9 cellular contexts compared by ENCODE assay signal in the genomic region with DNA sequence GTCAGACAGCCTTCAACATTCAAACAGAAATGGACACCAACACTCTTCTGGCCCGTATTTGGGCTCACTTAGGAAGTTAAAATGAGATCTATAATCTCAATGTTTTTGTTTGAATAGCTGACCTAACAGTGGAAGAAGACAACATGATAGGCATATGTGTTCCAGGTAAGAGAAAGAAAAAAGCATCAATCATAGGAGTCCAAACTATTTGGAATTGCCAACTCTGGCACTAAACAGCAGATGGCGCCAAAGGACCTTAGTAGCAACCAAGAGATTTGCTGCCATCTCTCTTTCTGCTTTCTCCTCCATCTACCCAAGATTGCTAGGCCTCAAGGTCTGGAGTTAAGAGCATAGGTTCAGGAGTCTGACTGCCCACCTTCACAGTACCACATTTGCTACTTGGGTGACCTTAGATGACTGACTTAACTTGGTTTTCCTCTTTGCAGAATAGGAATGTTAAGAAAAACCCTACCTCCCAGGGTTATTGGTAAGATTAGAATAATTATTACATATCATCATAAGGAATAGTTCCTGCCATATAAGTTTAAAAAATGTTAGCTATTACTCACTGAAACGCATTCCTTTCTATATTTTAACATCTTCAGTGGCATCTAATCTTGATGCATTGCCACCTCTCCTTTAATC. TPM values are rescaled to one million over a fixed set of nuclear protein-coding genes. Genes with fewer than 3 reads are reported as not detected.
DNase-seq lines count a peak whose midpoint lies in the region; ATAC-seq and TF ChIP-seq lines count a peak whose summit lies in the region.
"Had no signal": no experiment of that assay in that cellular context is flagged by ENCODE, and none has a peak within 500 bp of the region (broad histone marks: within the 10 kb centered on the region; RNA-seq: fewer than 3 reads in every experiment).

No MANE protein-coding gene starts in this region.

- H3K36me3 ChIP-seq in Karpas-422 (ENCODE audit: insufficient read depth, low read length) (no peaks in the 10 kb centered on the region), Peyer's patch (no peaks in the 10 kb centered on the region)

- no peaks in the 10 kb centered on the region for H3K4me1 ChIP-seq in Karpas-422 (ENCODE audit: low read length)
- no peaks in the 10 kb centered on the region for H3K4me1 ChIP-seq in Peyer's patch

- no peaks in the 10 kb centered on the region for H3K9me3 Mint-ChIP-seq in activated T-helper 1 cell treated with anti-CD3 and anti-CD28 coated beads, Interleukin-12 subunit alpha, Interleukin-12 subunit beta, Interleukin-2, Interleukin-4 antibody, amounts not matched to agents 30 ng/mL and 10 ng/mL and 1 ng/mL, durations not matched to agents 14 hours and 24 hours and 36 hours
- H3K9me3 Mint-ChIP-seq: dendritic cell treated with granulocyte-macrophage colony-stimulating factor and Interleukin-4, amounts not matched to agents 40 ng/mL and 50 ng/mL, for 4 days had no signal

- no peaks in the 10 kb centered on the region for H4K20me1 ChIP-seq in Karpas-422 (ENCODE audit: insufficient read depth, low read depth, low read length)

- intact Hi-C loops in activated T-helper 1 cell treated with anti-CD3 and anti-CD28 coated beads, Interleukin-12 subunit alpha, Interleukin-12 subunit beta, Interleukin-2, Interleukin-4 antibody, amounts not matched to agents 30 ng/mL and 10 ng/mL and 1 ng/mL, durations not matched to agents 14 hours and 24 hours and 36 hours (cut with micrococcal nuclease), result loop anchor here (1.0 to 5.0 kb wide), 5 partner anchors 143 to 588 kb away; no protein-coding TSS in a partner anchor

- H3K9me3 ChIP-seq in Karpas-422 (ENCODE audit: low read length) (no peaks in the 10 kb centered on the region), Peyer's patch (no peaks in the 10 kb centered on the region)

- no peak for TF ChIP-seq POLR2A in Peyer's patch (IDR thresholded peaks at IDR 0.05)

- H3K27me3 ChIP-seq in Karpas-422 (ENCODE audit: low read length), result no peaks in the 10 kb centered on the region
- no peaks in the 10 kb centered on the region for H3K27me3 ChIP-seq in Peyer's patch

- H3K27ac ChIP-seq in Karpas-422 (ENCODE audit: low read length) (no peak overlapping the region), Peyer's patch (no peak overlapping the region)

- H3K79me2 ChIP-seq in Karpas-422 (ENCODE audit: low read length), result no peaks in the 10 kb centered on the region

- no peak overlapping the region for H3K4me2 ChIP-seq in Karpas-422 (ENCODE audit: low read depth, low read length, poor library complexity, severe bottlenecking)

- DNase-seq in DMS53 treated with DMSO at 0.1 percent for 48 hours (lab: John Stamatoyannopoulos, UW; ENCODE audit: unreplicated experiment) (peak; percentile 91), Karpas-422 (peak; percentile 92), Peyer's patch (peak in 2 of 3 donors; percentile 69 to 91), fibroblast of the conjunctiva (ENCODE audit: low read depth) (peak; percentile 71), nucleus accumbens (lab: John Stamatoyannopoulos, UW) (peak in 45 of 56 donors; percentile 1 to 80 (median 32)), superior temporal gyrus (ENCODE audit: extremely low spot score) (peak; percentile 93)
- DNase-seq in activated T-helper 1 cell treated with anti-CD3 and anti-CD28 coated beads, Interleukin-12 subunit alpha, Interleukin-12 subunit beta, Interleukin-2, Interleukin-4 antibody, amounts not matched to agents 30 ng/mL and 10 ng/mL and 1 ng/mL, durations not matched to agents 14 hours and 24 hours and 36 hours (ENCODE audit: low spot score), result peak; percentile 42

- H3K4me1 Mint-ChIP-seq in activated T-helper 1 cell treated with anti-CD3 and anti-CD28 coated beads, Interleukin-12 subunit alpha, Interleukin-12 subunit beta, Interleukin-2, Interleukin-4 antibody, amounts not matched to agents 30 ng/mL and 10 ng/mL and 1 ng/mL, durations not matched to agents 14 hours and 24 hours and 36 hours (ENCODE audit: low read depth), result no peaks in the 10 kb centered on the region

- no peak overlapping the region for H3K9ac ChIP-seq in Karpas-422 (ENCODE audit: low read length)

- H3K36me3 Mint-ChIP-seq in activated T-helper 1 cell treated with anti-CD3 and anti-CD28 coated beads, Interleukin-12 subunit alpha, Interleukin-12 subunit beta, Interleukin-2, Interleukin-4 antibody, amounts not matched to agents 30 ng/mL and 10 ng/mL and 1 ng/mL, durations not matched to agents 14 hours and 24 hours and 36 hours (ENCODE audit: low read depth), result no peaks in the 10 kb centered on the region

- no peak for ATAC-seq in HG02852 (IDR thresholded peaks at IDR 0.05; ENCODE audit: unreplicated experiment)

- H3K9me2 ChIP-seq in Karpas-422 (replicated peaks; ENCODE audit: insufficient read depth, low read length), result no peaks in the 10 kb centered on the region

- H3K4me3 ChIP-seq in Karpas-422 (ENCODE audit: low read length), result no peak overlapping the region
- H3K4me3 ChIP-seq in Peyer's patch, result no peak overlapping the region

- peaks cover 3% of the 10 kb centered on the region for H3K27me3 Mint-ChIP-seq in activated T-helper 1 cell treated with anti-CD3 and anti-CD28 coated beads, Interleukin-12 subunit alpha, Interleukin-12 subunit beta, Interleukin-2, Interleukin-4 antibody, amounts not matched to agents 30 ng/mL and 10 ng/mL and 1 ng/mL, durations not matched to agents 14 hours and 24 hours and 36 hours (ENCODE audit: insufficient read depth)

- H3K4me3 Mint-ChIP-seq in activated T-helper 1 cell treated with anti-CD3 and anti-CD28 coated beads, Interleukin-12 subunit alpha, Interleukin-12 subunit beta, Interleukin-2, Interleukin-4 antibody, amounts not matched to agents 30 ng/mL and 10 ng/mL and 1 ng/mL, durations not matched to agents 14 hours and 24 hours and 36 hours, result no peak overlapping the region
- H3K4me3 Mint-ChIP-seq: dendritic cell treated with granulocyte-macrophage colony-stimulating factor and Interleukin-4, amounts not matched to agents 40 ng/mL and 50 ng/mL, for 4 days had no signal

- peak; percentile 55 to 94 (median 82) for TF ChIP-seq CTCF in Peyer's patch (IDR thresholded peaks at IDR 0.05)

- H3K27ac Mint-ChIP-seq in activated T-helper 1 cell treated with anti-CD3 and anti-CD28 coated beads, Interleukin-12 subunit alpha, Interleukin-12 subunit beta, Interleukin-2, Interleukin-4 antibody, amounts not matched to agents 30 ng/mL and 10 ng/mL and 1 ng/mL, durations not matched to agents 14 hours and 24 hours and 36 hours, result no peak overlapping the region
- H3K27ac Mint-ChIP-seq: dendritic cell treated with granulocyte-macrophage colony-stimulating factor and Interleukin-4, amounts not matched to agents 40 ng/mL and 50 ng/mL, for 4 days had no signal

- no peak overlapping the region for H2AFZ ChIP-seq in Karpas-422 (ENCODE audit: low read length)

RNA-seq across cellular contexts. Expression of a gene that starts 30.2 kb away (rescaled TPM):
- 25.9 and 80.8 TPM in 2 replicates for total RNA-seq in Karpas-422 (2014; rRNA removed; shearing (Covaris generic); ENCODE audit: low replicate concordance)
- 10 to 100 TPM; 26.1 to 47.0 (median 37.7) TPM for total RNA-seq in Peyer's patch
- 39.9 and 42.4 TPM in 2 replicates for total RNA-seq in activated T-helper 1 cell treated with anti-CD3 and anti-CD28 coated beads, Interleukin-12 subunit alpha, Interleukin-12 subunit beta, Interleukin-2, Interleukin-4 antibody, amounts not matched to agents 30 ng/mL and 10 ng/mL and 1 ng/mL, durations not matched to agents 14 hours and 24 hours and 36 hours

Comparison
In these comparisons a context has a peak if more than half of its experiments do, and no peak if none do; other contexts are left out.
1. DNase-seq: peak in every context shown above with its lines; median percentile 93 in superior temporal gyrus; 92 in Karpas-422; 91 in DMS53 treated with DMSO at 0.1 percent for 48 hours; 80 in Peyer's patch; 71 in fibroblast of the conjunctiva; 42 in activated T-helper 1 cell treated with anti-CD3 and anti-CD28 coated beads, Interleukin-12 subunit alpha, Interleukin-12 subunit beta, Interleukin-2, Interleukin-4 antibody, amounts not matched to agents 30 ng/mL and 10 ng/mL and 1 ng/mL, durations not matched to agents 14 hours and 24 hours and 36 hours; 32 in nucleus accumbens.